In the genomic region with DNA sequence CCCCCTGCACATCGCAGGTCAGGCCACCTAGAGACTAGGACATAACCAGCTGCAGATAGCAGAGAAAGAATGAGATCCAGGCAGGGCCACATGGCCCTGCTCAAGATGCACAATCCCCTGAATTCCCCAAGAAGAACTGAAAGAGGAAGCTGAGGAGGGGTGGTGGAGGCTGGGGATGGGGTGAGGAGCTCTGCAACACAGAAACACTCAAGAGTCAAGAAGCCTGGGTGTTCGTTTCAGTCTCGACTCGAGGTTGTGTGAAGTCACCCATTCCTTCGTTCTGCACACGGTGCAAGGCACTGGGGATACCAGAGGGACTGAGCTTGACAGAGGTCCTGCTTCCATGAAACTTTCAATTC, we compare ENCODE assay signal across 8 cellular contexts.
DNase-seq lines count a peak whose midpoint lies in the region; ATAC-seq and TF ChIP-seq lines count a peak whose summit lies in the region.

No MANE protein-coding gene starts in this region.

- H3K4me1 ChIP-seq in smooth muscle cell (ENCODE audit: low read depth): no peaks in the 10 kb centered on the region

- no peaks in the 10 kb centered on the region for H3K9me3 ChIP-seq in smooth muscle cell (replicated peaks; ENCODE audit: low read depth)

- TF ChIP-seq CTCF in GM13977 (IDR thresholded peaks at IDR 0.05; ENCODE audit: extremely low read depth, insufficient read depth, missing control alignments) (no peak), smooth muscle cell (IDR thresholded peaks at IDR 0.05; ENCODE audit: borderline replicate concordance, insufficient read depth, poor library complexity, severe bottlenecking) (no peak)

- H3F3A ChIP-seq in smooth muscle cell (ENCODE audit: low read depth): no peaks in the 10 kb centered on the region

- ATAC-seq in GM21381 (IDR thresholded peaks at IDR 0.05; ENCODE audit: unreplicated experiment) (peak; percentile 48), HG03196 (IDR thresholded peaks at IDR 0.05; ENCODE audit: unreplicated experiment) (peak; percentile 42)

- 74% methylated on average over 6 of the region's 6 CpGs for WGBS in smooth muscle cell (ENCODE audit: low lambda C conversion rate)

- no peak overlapping the region for H3K4me3 ChIP-seq in smooth muscle cell

- intact Hi-C loops in dendritic cell treated with granulocyte-macrophage colony-stimulating factor and Interleukin-4, amounts not matched to agents 40 ng/mL and 50 ng/mL, for 4 days (cut with micrococcal nuclease): no loop called here

- peak overlapping the region; percentile 52 for H3K27ac Mint-ChIP-seq in dendritic cell treated with granulocyte-macrophage colony-stimulating factor and Interleukin-4, amounts not matched to agents 40 ng/mL and 50 ng/mL, for 4 days

- H3K4me2 ChIP-seq in smooth muscle cell: no peak overlapping the region

- peak overlapping the region; percentile 4 for H3K4me3 Mint-ChIP-seq in dendritic cell treated with granulocyte-macrophage colony-stimulating factor and Interleukin-4, amounts not matched to agents 40 ng/mL and 50 ng/mL, for 4 days

- no peaks in the 10 kb centered on the region for H3K36me3 Mint-ChIP-seq in dendritic cell treated with granulocyte-macrophage colony-stimulating factor and Interleukin-4, amounts not matched to agents 40 ng/mL and 50 ng/mL, for 4 days (ENCODE audit: low read depth)

- no peaks in the 10 kb centered on the region for H3K36me3 ChIP-seq in smooth muscle cell (ENCODE audit: low read depth)

- peaks cover 27% of the 10 kb centered on the region for H3K4me1 Mint-ChIP-seq in dendritic cell treated with granulocyte-macrophage colony-stimulating factor and Interleukin-4, amounts not matched to agents 40 ng/mL and 50 ng/mL, for 4 days (ENCODE audit: low read depth)

- H3K27me3 Mint-ChIP-seq in dendritic cell treated with granulocyte-macrophage colony-stimulating factor and Interleukin-4, amounts not matched to agents 40 ng/mL and 50 ng/mL, for 4 days: peaks cover 5% of the 10 kb centered on the region

- no peaks in the 10 kb centered on the region for H3K27me3 ChIP-seq in smooth muscle cell (ENCODE audit: low read depth)

- no peaks in the 10 kb centered on the region for H3K9me3 Mint-ChIP-seq in dendritic cell treated with granulocyte-macrophage colony-stimulating factor and Interleukin-4, amounts not matched to agents 40 ng/mL and 50 ng/mL, for 4 days

- H3K79me2 ChIP-seq in smooth muscle cell (ENCODE audit: low read depth): no peaks in the 10 kb centered on the region

- no peak overlapping the region for H3K9ac ChIP-seq in smooth muscle cell (ENCODE audit: low read depth)

- H2AFZ ChIP-seq in smooth muscle cell (ENCODE audit: low read depth): no peak overlapping the region

- no peaks in the 10 kb centered on the region for H4K20me1 ChIP-seq in smooth muscle cell (ENCODE audit: low read depth)

- in situ Hi-C loops in GM13977 (cut with MboI; ENCODE audit: low pct_unique_long_range_greater_than_20kb, low sequenced_read_pairs, unreplicated experiment): no loop called here

- H3K27ac ChIP-seq in smooth muscle cell (ENCODE audit: low read depth): no peak overlapping the region

- DNase-seq in GM13977 (ENCODE audit: low spot score) (peak; percentile 83), activated gamma-delta T cell (lab: John Stamatoyannopoulos, UW) (no peak), NCI-H524 treated with DMSO at 0.1 percent for 48 hours (lab: John Stamatoyannopoulos, UW) (no peak), smooth muscle cell (lab: John Stamatoyannopoulos, UW; ENCODE audit: unreplicated experiment) (no peak)
- DNase-seq in activated naive CD4-positive, alpha-beta T cell treated with anti-CD3 and anti-CD28 coated beads, Interleukin-2, amount 50 U/mL, for 16 hours: no peak
